ENCODE assay signal across 8 cellular contexts in the genomic region with DNA sequence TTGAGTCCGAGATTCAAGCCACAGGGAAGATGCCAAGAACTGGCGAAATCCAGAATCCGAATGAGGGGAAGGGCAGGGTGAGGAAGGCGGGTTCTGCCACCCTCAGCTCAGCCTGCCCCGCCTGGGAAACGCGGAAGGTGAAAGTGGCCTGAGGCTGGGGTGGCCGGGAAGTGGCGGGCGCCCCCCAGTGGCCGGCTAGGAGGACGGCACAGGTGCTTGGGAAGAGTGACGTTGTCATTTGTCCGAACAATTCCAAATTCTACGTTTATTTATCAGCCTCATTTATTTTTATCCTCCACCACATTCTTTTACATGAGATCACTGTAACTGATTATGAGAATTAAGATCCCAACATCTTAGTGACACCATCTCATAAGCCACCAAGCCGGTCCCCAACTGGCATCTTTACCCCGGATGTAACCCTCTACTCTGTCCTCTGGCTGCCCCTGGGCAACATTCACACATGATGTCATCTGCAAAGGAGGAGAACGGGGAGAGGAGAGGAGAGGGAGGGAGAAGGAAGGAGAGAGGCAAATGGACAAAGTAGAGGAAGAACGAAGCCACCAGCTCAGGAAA. TPM values are rescaled to one million over a fixed set of nuclear protein-coding genes. Genes with fewer than 3 reads are reported as not detected.
DNase-seq lines count a peak whose midpoint lies in the region; TF ChIP-seq lines count a peak whose summit lies in the region.

No MANE protein-coding gene starts in this region.

- POLR2A ChIA-PET in activated CD4-positive, alpha-beta T cell treated with anti-CD3 and anti-CD28 coated beads, Interleukin-2, amount 10 ng/mL, durations not matched to agents 7 days and 5 days (lab: Charles Lee) = no interaction called here

- H3K4me3 Mint-ChIP-seq in activated CD4-positive, alpha-beta T cell treated with anti-CD3 and anti-CD28 coated beads, Interleukin-2, amount 10 ng/mL, durations not matched to agents 7 days and 5 days = no peak overlapping the region

- peak overlapping the region; percentile 55 for H3K27ac ChIP-seq in 22Rv1

- DNase-seq in NCI-H345 treated with DMSO at 0.1 percent for 48 hours (lab: John Stamatoyannopoulos, UW; ENCODE audit: unreplicated experiment) = peak; percentile 32
- peak; percentile 51 for DNase-seq in activated CD4-positive, alpha-beta T cell treated with anti-CD3 and anti-CD28 coated beads, Interleukin-2, amount 10 ng/mL, durations not matched to agents 7 days and 5 days
- DNase-seq in dedifferentiated amniotic fluid mesenchymal stem cell (ENCODE audit: extremely low spot score) = peak; percentile 32
- DNase-seq in lung microvascular endothelial cell (ENCODE audit: low read depth in 2 of 2) = peak; percentile 53 to 70
- peak; percentile 49 for DNase-seq in stimulated activated CD8-positive, alpha-beta memory T cell treated with anti-CD3 and anti-CD28 coated beads, Interleukin-4, amount 100 ng/mL, for 24 hours (ENCODE audit: low read depth)
- no peak for DNase-seq in putamen (ENCODE audit: low spot score)

- peaks cover 73% of the 10 kb centered on the region for H3K27me3 Mint-ChIP-seq in activated CD4-positive, alpha-beta T cell treated with anti-CD3 and anti-CD28 coated beads, Interleukin-2, amount 10 ng/mL, durations not matched to agents 7 days and 5 days

- no peak overlapping the region for H3K27ac Mint-ChIP-seq in activated CD4-positive, alpha-beta T cell treated with anti-CD3 and anti-CD28 coated beads, Interleukin-2, amount 10 ng/mL, durations not matched to agents 7 days and 5 days

- H3K4me1 Mint-ChIP-seq in activated CD4-positive, alpha-beta T cell treated with anti-CD3 and anti-CD28 coated beads, Interleukin-2, amount 10 ng/mL, durations not matched to agents 7 days and 5 days = peaks cover 11% of the 10 kb centered on the region

- peak; percentile 99 for TF ChIP-seq CTCF in 22Rv1 (IDR thresholded peaks at IDR 0.05)
- TF ChIP-seq CTCF in GM12874 (IDR thresholded peaks at IDR 0.05; ENCODE audit: insufficient read depth, low read depth, low read length) = peak; percentile 94

- no peaks in the 10 kb centered on the region for H3K36me3 Mint-ChIP-seq in activated CD4-positive, alpha-beta T cell treated with anti-CD3 and anti-CD28 coated beads, Interleukin-2, amount 10 ng/mL, durations not matched to agents 7 days and 5 days (ENCODE audit: low read depth)

- CTCF ChIA-PET in activated CD4-positive, alpha-beta T cell treated with anti-CD3 and anti-CD28 coated beads, Interleukin-2, amount 10 ng/mL, durations not matched to agents 7 days and 5 days (lab: Charles Lee) = interaction anchor here (0.8 to 5.9 kb wide), 5 partner anchors 12 to 158 kb away, joined by 3 to 38 read pairs (median 4); no protein-coding TSS in a partner anchor

- H3K9me3 Mint-ChIP-seq in activated CD4-positive, alpha-beta T cell treated with anti-CD3 and anti-CD28 coated beads, Interleukin-2, amount 10 ng/mL, durations not matched to agents 7 days and 5 days = no peaks in the 10 kb centered on the region

RNA-seq across cellular contexts. Expression of a gene that starts 21.3 kb away (rescaled TPM):
- under 1 TPM in 1 of 2 experiments, not detected in 1; 0.06 TPM for total RNA-seq in activated CD4-positive, alpha-beta T cell treated with anti-CD3 and anti-CD28 coated beads, Interleukin-2, amount 10 ng/mL, durations not matched to agents 7 days and 5 days
- total RNA-seq in lung microvascular endothelial cell = under 0.01 TPM in 2 replicates
